Comparison of ENCODE assay signal across 8 cellular contexts in the genomic region with DNA sequence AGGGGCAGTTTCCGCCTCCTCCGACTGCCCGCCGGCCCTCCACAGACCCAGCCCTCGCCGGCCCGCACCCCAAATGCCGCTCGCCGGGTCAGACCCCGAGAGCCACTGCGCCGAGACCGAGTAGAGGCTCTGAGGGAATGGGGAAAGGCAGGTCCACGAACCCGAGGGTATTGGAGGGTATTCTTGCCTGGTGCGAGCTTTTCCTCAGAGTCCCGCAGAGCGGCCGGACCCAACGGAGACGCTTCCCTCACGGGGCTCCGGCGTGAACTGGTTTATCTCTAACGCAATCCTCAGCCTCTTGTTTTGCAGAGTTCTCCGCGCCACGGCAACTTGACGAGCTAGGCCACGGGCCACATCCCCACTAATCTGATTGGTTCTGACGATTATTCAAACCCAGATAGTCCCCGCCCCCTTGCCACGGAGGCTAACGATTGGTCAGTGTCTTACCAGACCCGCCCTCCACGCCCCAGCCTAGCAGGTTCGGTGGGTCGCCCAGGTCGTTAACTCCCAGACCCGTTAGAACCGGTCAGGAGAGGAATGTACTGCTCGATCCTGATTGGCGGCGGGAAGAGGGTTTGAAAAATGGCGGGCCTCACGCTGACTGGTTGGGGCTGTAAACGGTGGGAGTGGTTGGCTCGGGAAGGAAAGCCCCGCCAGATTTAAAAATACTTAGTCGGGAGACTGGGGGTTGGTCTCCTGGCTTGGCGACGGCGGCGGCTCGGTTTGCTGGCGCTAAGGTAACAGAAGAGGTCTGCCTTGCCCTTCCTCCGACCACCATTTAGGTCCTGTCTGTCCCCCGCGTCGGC. TPM values are rescaled to one million over a fixed set of nuclear protein-coding genes. Genes with fewer than 3 reads are reported as not detected.
DNase-seq lines count a peak whose midpoint lies in the region; ATAC-seq, FAIRE-seq and TF ChIP-seq lines count a peak whose summit lies in the region.

A gene (minus strand): TSS at position 274 of the 806 bp plus-strand sequence. CDS start 709 bp downstream, outside the sequence.

- TF ChIP-seq CTCF in Loucy (conservative IDR thresholded peaks at IDR 0.05; ENCODE audit: low read length) (no peak), fibroblast of mammary gland (conservative IDR thresholded peaks at IDR 0.05; ENCODE audit: control insufficient read depth, insufficient read depth, low read depth, low read length) (no peak)

- H3K9me3 Mint-ChIP-seq in naive thymus-derived CD8-positive, alpha-beta T cell, result no peaks in the 10 kb centered on the region

- H3K9me3 ChIP-seq in Loucy (ENCODE audit: insufficient read depth, low read depth, low read length), result no peaks in the 10 kb centered on the region

- FAIRE-seq in H54 (lab: Jason Lieb, UNC), result peak; percentile 92

- ATAC-seq in naive thymus-derived CD8-positive, alpha-beta T cell, result peak; percentile 94

- peaks cover 5 to 21% (median 10%) of the 10 kb centered on the region in 3 donors for H3K36me3 Mint-ChIP-seq in naive thymus-derived CD8-positive, alpha-beta T cell

- peak within 1 kb of the TSS; percentile 94 to 100 (median 99) for H3K4me3 Mint-ChIP-seq in naive thymus-derived CD8-positive, alpha-beta T cell

- H3F3A ChIP-seq in Loucy (ENCODE audit: low read depth), result no peaks in the 10 kb centered on the region

- no peaks in the 10 kb centered on the region for H3K9me2 ChIP-seq in Loucy (replicated peaks; ENCODE audit: low read depth, low read length)

- H3K27me3 Mint-ChIP-seq in naive thymus-derived CD8-positive, alpha-beta T cell, result peaks cover 8 to 20% (median 11%) of the 10 kb centered on the region in 5 donors

- TF ChIP-seq POLR2A in H54 (IDR thresholded peaks at IDR 0.05; ENCODE audit: low read depth, low read length) (peak; percentile 94), Raji (IDR thresholded peaks at IDR 0.05; ENCODE audit: insufficient read depth, low read depth, low read length) (peak; percentile 94)

- peaks cover 90% of the 10 kb centered on the region for H3K79me2 ChIP-seq in Loucy (ENCODE audit: insufficient read depth, low read length)

- H3K9ac ChIP-seq in Loucy (ENCODE audit: low read depth, low read length, poor library complexity, severe bottlenecking), result peak within 1 kb of the TSS; percentile 100

- H4K20me1 ChIP-seq in Loucy (ENCODE audit: insufficient read depth, low read length, poor library complexity, severe bottlenecking), result peaks cover 46% of the 10 kb centered on the region

- peak within 1 kb of the TSS; percentile 97 for H3K4me2 ChIP-seq in Loucy (ENCODE audit: low read depth, low read length, poor library complexity, severe bottlenecking)

- peaks cover 39% of the 10 kb centered on the region for H3K36me3 ChIP-seq in Loucy (ENCODE audit: insufficient read depth, low read length)

- peaks cover 12% of the 10 kb centered on the region for H3K27me3 ChIP-seq in Loucy (ENCODE audit: insufficient read depth, low read length, poor library complexity, severe bottlenecking)

- H3K4me1 ChIP-seq in Loucy (ENCODE audit: insufficient read depth, low read length, poor library complexity, severe bottlenecking), result peaks cover 60% of the 10 kb centered on the region

- POLR2A ChIA-PET in naive thymus-derived CD8-positive, alpha-beta T cell (lab: Charles Lee), result interaction anchor here (0.6 to 7.1 kb wide), 15 partner anchors 11 to 950 kb away, joined by 3 to 271 read pairs (median 4); a partner anchor contains a TSS

- peak within 1 kb of the TSS; percentile 57 for H2AFZ ChIP-seq in Loucy (ENCODE audit: low read length)

- H3K4me1 Mint-ChIP-seq in naive thymus-derived CD8-positive, alpha-beta T cell, result peaks cover 19 to 33% (median 24%) of the 10 kb centered on the region in 4 donors

- DNase-seq in EL (peak; percentile 100), H54 (ENCODE audit: insufficient read length, low spot score) (peak; percentile 73), fibroblast of mammary gland (ENCODE audit: low read depth) (peak; percentile 100)
- DNase-seq in activated T-helper 9 cell treated with anti-CD3 and anti-CD28 coated beads, Interleukin-2, amount 50 U/mL, for 16 hours (ENCODE audit: low read depth), result peak; percentile 99
- DNase-seq in naive thymus-derived CD8-positive, alpha-beta T cell, result peak; percentile 95 to 100 (median 100)
- peak; percentile 98 to 100 (median 100) for DNase-seq in stimulated activated naive CD4-positive, alpha-beta T cell (lab: John Stamatoyannopoulos, UW)

- peak within 1 kb of the TSS; percentile 94 to 100 (median 99) for H3K27ac Mint-ChIP-seq in naive thymus-derived CD8-positive, alpha-beta T cell

- peak within 1 kb of the TSS; percentile 99 for H3K4me3 ChIP-seq in Loucy (ENCODE audit: low read length, poor library complexity, severe bottlenecking)
- peak within 1 kb of the TSS; percentile 99 for H3K4me3 ChIP-seq in fibroblast of mammary gland (ENCODE audit: control insufficient read depth, low read depth, low read length)

RNA-seq across cellular contexts. Expression of the gene that starts here (rescaled TPM):
- total RNA-seq in naive thymus-derived CD8-positive, alpha-beta T cell, result 100 to 1,000 TPM; 111 to 115 TPM
- polyA plus RNA-seq in naive thymus-derived CD8-positive, alpha-beta T cell, result 100 to 1,000 TPM; 102 to 154 (median 142) TPM

Comparison
In these comparisons a context has a peak if more than half of its experiments do, and no peak if none do; other contexts are left out.
1. Peak in every context shown above with its lines: DNase-seq, ATAC-seq and H3K4me3 ChIP-seq.